Comparison of ENCODE assay signal across 26 cellular contexts in the genomic region with DNA sequence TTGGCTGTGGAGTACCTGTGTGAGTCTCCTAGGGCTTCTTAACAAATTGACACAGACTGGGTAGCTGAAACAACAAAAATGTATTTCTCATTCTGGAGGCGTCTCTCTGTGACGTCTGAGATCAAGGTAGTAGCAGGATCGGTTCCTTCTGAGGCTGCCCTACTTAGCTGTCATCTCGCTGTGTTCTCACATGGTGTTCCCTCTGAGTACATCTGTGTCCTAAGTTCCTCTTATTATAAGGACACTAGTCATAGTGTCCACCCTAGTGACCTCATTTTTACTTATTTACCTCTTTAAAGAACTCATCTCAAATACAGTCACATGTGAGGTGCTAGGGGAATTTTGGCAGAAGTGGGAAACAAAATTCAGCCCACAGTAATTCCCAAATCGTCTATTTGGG.
DNase-seq lines count a peak whose midpoint lies in the region; ATAC-seq, FAIRE-seq and TF ChIP-seq lines count a peak whose summit lies in the region.
"Had no signal": no experiment of that assay in that cellular context is flagged by ENCODE, and none has a peak within 500 bp of the region (broad histone marks: within the 10 kb centered on the region; RNA-seq: fewer than 3 reads in every experiment).

No MANE protein-coding gene starts in this region.

- TF ChIP-seq RAD21 in GM12878 (IDR thresholded peaks at IDR 0.05; ENCODE audit: insufficient read depth, low read depth, low read length): no peak

- H3K27ac ChIP-seq in GM12878 (ENCODE audit: control insufficient read depth, insufficient read depth): no peak overlapping the region
- H3K27ac ChIP-seq: 22Rv1; A549; BLaER1 treated with 17β-estradiol and CSF1 and Interleukin-3, amounts not matched to agents 10 nM and 100 nM; C4-2B had no signal

- no peak overlapping the region for H3K4me3 ChIP-seq in GM12878
- H3K4me3 ChIP-seq: A549; BLaER1 treated with 17β-estradiol and CSF1 and Interleukin-3, amounts not matched to agents 10 nM and 100 nM had no signal

- no peaks in the 10 kb centered on the region for H3K4me1 Mint-ChIP-seq in osteocyte (ENCODE audit: unreplicated experiment)
- H3K4me1 Mint-ChIP-seq in stimulated activated memory B cell treated with anti-CD40 and anti-IgM and Interleukin-4, amounts not matched to agents 10 μg/mL and 1 μg/mL and 100 μg/mL, for 72 hours: peaks cover 7% of the 10 kb centered on the region
- H3K4me1 Mint-ChIP-seq: B cell; CD4-positive, alpha-beta memory T cell; CD4-positive, CD25-positive, alpha-beta regulatory T cell; CD8-positive, alpha-beta memory T cell had no signal

- intact Hi-C loops in GM12878 (cut with micrococcal nuclease; ENCODE audit: unreplicated experiment): no loop called here

- TF ChIP-seq POLR2A in GM12878 (IDR thresholded peaks at IDR 0.05; ENCODE audit: low read depth, low read length): no peak

- TF ChIP-seq EP300 in GM12878 (IDR thresholded peaks at IDR 0.05; ENCODE audit: borderline replicate concordance in 1 of 2, control insufficient read depth in 1 of 2, low read depth in 2 of 2, low read length in 2 of 2): no peak; a peak in 1 of 4 replicates

- peaks cover 4% of the 10 kb centered on the region for H3K9me3 Mint-ChIP-seq in osteocyte (ENCODE audit: unreplicated experiment)
- H3K9me3 Mint-ChIP-seq in stimulated activated memory B cell treated with anti-CD40 and anti-IgM and Interleukin-4, amounts not matched to agents 10 μg/mL and 1 μg/mL and 100 μg/mL, for 72 hours: peaks cover 5% of the 10 kb centered on the region

- H3K79me2 ChIP-seq in GM12878 (ENCODE audit: control insufficient read depth, insufficient read depth, low read length): no peaks in the 10 kb centered on the region

- no peaks in the 10 kb centered on the region for H3K27me3 ChIP-seq in GM12878 (replicated peaks in 1 of 2; ENCODE audit: control insufficient read depth in 2 of 2, insufficient read depth in 2 of 2, low read length in 1 of 2)
- H3K27me3 ChIP-seq: BLaER1 treated with 17β-estradiol and CSF1 and Interleukin-3, amounts not matched to agents 10 nM and 100 nM had no signal

- no peaks in the 10 kb centered on the region for H3K4me1 ChIP-seq in GM12878 (ENCODE audit: control insufficient read depth, insufficient read depth, low read length)

- H3K27ac Mint-ChIP-seq in osteocyte (ENCODE audit: unreplicated experiment): no peak overlapping the region
- peak overlapping the region; percentile 15 for H3K27ac Mint-ChIP-seq in stimulated activated memory B cell treated with anti-CD40 and anti-IgM and Interleukin-4, amounts not matched to agents 10 μg/mL and 1 μg/mL and 100 μg/mL, for 72 hours
- H3K27ac Mint-ChIP-seq: B cell; CD4-positive, alpha-beta memory T cell; CD4-positive, CD25-positive, alpha-beta regulatory T cell; CD8-positive, alpha-beta memory T cell had no signal

- CTCF ChIA-PET in GM12878 (lab: Yijun Ruan, JAX): no interaction called here

- no peaks in the 10 kb centered on the region for H3K36me3 ChIP-seq in GM12878 (ENCODE audit: control insufficient read depth in 2 of 2, insufficient read depth in 2 of 2, low read length in 1 of 2)
- H3K36me3 ChIP-seq: BLaER1 treated with 17β-estradiol and CSF1 and Interleukin-3, amounts not matched to agents 10 nM and 100 nM had no signal

- DNase-seq in CD1c-positive myeloid dendritic cell (ENCODE audit: extremely low spot score): peak; percentile 5
- DNase-seq in GM12878 (ENCODE audit: low read depth, low spot score): no peak
- DNase-seq in osteocyte (ENCODE audit: extremely low spot score, unreplicated experiment): peak; percentile 7
- no peak for DNase-seq in DMS79 treated with DMSO at 0.1 percent for 48 hours (lab: John Stamatoyannopoulos, UW)
- no peak for DNase-seq in NCI-H1417 (lab: John Stamatoyannopoulos, UW)
- no peak for DNase-seq in NCI-H2196 treated with DMSO at 0.1 percent for 48 hours (lab: John Stamatoyannopoulos, UW; ENCODE audit: unreplicated experiment)
- DNase-seq: AML-193; CD4-positive, alpha-beta memory T cell; CD4-positive, CD25-positive, alpha-beta regulatory T cell; CD8-positive, alpha-beta memory T cell; COR-L47; DMS 273 treated with DMSO at 0.1 percent for 48 hours; DMS153; DMS53; DMS79; GF-D8 had no signal

- POLR2A ChIA-PET in GM12878 (lab: Charles Lee): interaction anchor here (0.5 kb wide), 1 partner anchor 149 kb away, joined by 3 read pairs; no protein-coding TSS in a partner anchor

- FAIRE-seq in GM12878 (lab: Jason Lieb, UNC): no peak
- FAIRE-seq: A549, G401.6, GM12891, GM19239 had no signal

- no peak overlapping the region for H3K9ac ChIP-seq in GM12878 (ENCODE audit: control insufficient read depth, insufficient read depth, low read length)
- H3K9ac ChIP-seq: BLaER1 treated with 17β-estradiol and CSF1 and Interleukin-3, amounts not matched to agents 10 nM and 100 nM had no signal

- BruUV-seq in GM12878 (replicated peaks; lab: Mats Ljungman, UMichigan): no TSS peak

- SMC1A ChIA-PET in GM12878 (lab: Charles Lee; ENCODE audit: uncharacterized antibody, unreplicated experiment): no interaction called here

- TF ChIP-seq CTCF in GM12878 (IDR thresholded peaks at IDR 0.05 in 2 of 3, conservative IDR thresholded peaks at IDR 0.05 in 1 of 3; ENCODE audit: control insufficient read depth in 2 of 3, extremely low read depth in 1 of 3, insufficient read depth in 1 of 3, low read depth in 3 of 3, low read length in 3 of 3): no peak
- TF ChIP-seq CTCF in osteocyte (IDR thresholded peaks at IDR 0.05): no peak

- H4K20me1 ChIP-seq in GM12878 (ENCODE audit: control insufficient read depth, insufficient read depth): no peaks in the 10 kb centered on the region
- H4K20me1 ChIP-seq: BLaER1 treated with 17β-estradiol and CSF1 and Interleukin-3, amounts not matched to agents 10 nM and 100 nM had no signal

- peak; percentile 67 for ATAC-seq in GM12878
- peak; percentile 70 for ATAC-seq in stimulated activated memory B cell treated with anti-CD40 and anti-IgM and Interleukin-4, amounts not matched to agents 10 μg/mL and 1 μg/mL and 100 μg/mL, for 72 hours
- ATAC-seq in HG03520 (IDR thresholded peaks at IDR 0.05; ENCODE audit: unreplicated experiment): no peak
- ATAC-seq: A549 had no signal

- WGBS in GM12878 (ENCODE audit: insufficient coverage, insufficient replicate concordance, low lambda C conversion rate, missing lambda C conversion rate): 17% methylated on average over 5 of the region's 5 CpGs

- no peak overlapping the region for H2AFZ ChIP-seq in GM12878 (ENCODE audit: control insufficient read depth, low read depth, low read length)

- H3K9me3 ChIP-seq in GM12878 (replicated peaks; ENCODE audit: control insufficient read depth, insufficient read depth, low read length): no peaks in the 10 kb centered on the region
- H3K9me3 ChIP-seq: A549 had no signal

- H3K4me2 ChIP-seq in GM12878 (ENCODE audit: control insufficient read depth, insufficient read depth): no peak overlapping the region
- H3K4me2 ChIP-seq: A549; BLaER1 treated with 17β-estradiol and CSF1 and Interleukin-3, amounts not matched to agents 10 nM and 100 nM had no signal

- no peaks in the 10 kb centered on the region for H3K27me3 Mint-ChIP-seq in osteocyte (ENCODE audit: unreplicated experiment)
- H3K27me3 Mint-ChIP-seq in stimulated activated memory B cell treated with anti-CD40 and anti-IgM and Interleukin-4, amounts not matched to agents 10 μg/mL and 1 μg/mL and 100 μg/mL, for 72 hours: peaks cover 15% of the 10 kb centered on the region

- in situ Hi-C loops in GM12878 (cut with MboI): no loop called here

- RAD21 ChIA-PET in GM12878 (lab: Charles Lee; ENCODE audit: unreplicated experiment): no interaction called here

- H3K36me3 Mint-ChIP-seq in osteocyte (ENCODE audit: unreplicated experiment): no peaks in the 10 kb centered on the region
- H3K36me3 Mint-ChIP-seq in stimulated activated memory B cell treated with anti-CD40 and anti-IgM and Interleukin-4, amounts not matched to agents 10 μg/mL and 1 μg/mL and 100 μg/mL, for 72 hours: no peaks in the 10 kb centered on the region
- H3K36me3 Mint-ChIP-seq: CD4-positive, alpha-beta memory T cell; CD4-positive, CD25-positive, alpha-beta regulatory T cell had no signal

- no peak overlapping the region for H3K4me3 Mint-ChIP-seq in osteocyte (ENCODE audit: unreplicated experiment)
- no peak overlapping the region for H3K4me3 Mint-ChIP-seq in stimulated activated memory B cell treated with anti-CD40 and anti-IgM and Interleukin-4, amounts not matched to agents 10 μg/mL and 1 μg/mL and 100 μg/mL, for 72 hours
- H3K4me3 Mint-ChIP-seq: B cell; CD4-positive, alpha-beta memory T cell; CD4-positive, CD25-positive, alpha-beta regulatory T cell; CD8-positive, alpha-beta memory T cell had no signal

TF ChIP-seq in GM12878, 131 proteins besides CTCF, POLR2A, EP300 and RAD21:
- TF ChIP-seq ZNF217 (IDR thresholded peaks at IDR 0.05) (no peak), POLR2AphosphoS2 (IDR thresholded peaks at IDR 0.05; ENCODE audit: low read depth, low read length) (no peak), SPI1 (IDR thresholded peaks at IDR 0.05; ENCODE audit: borderline replicate concordance, insufficient read depth, low read depth, low read length) (no peak), BHLHE40 (IDR thresholded peaks at IDR 0.05; ENCODE audit: borderline replicate concordance in 1 of 2, low read depth in 2 of 2, low read length in 1 of 2) (0 out of 4 replicates have a peak, but pooled peaks of 1 of the 2 experiments have one; percentile 5), MTA2 (IDR thresholded peaks at IDR 0.05; ENCODE audit: low read depth) (0 out of 2 replicates have a peak, but pooled peaks have one; percentile 35), IKZF1 (conservative IDR thresholded peaks at IDR 0.05) (peak; percentile 47), DPF2 (IDR thresholded peaks at IDR 0.05) (0 out of 2 replicates have a peak, but pooled peaks have one; percentile 23)

Comparison
In these comparisons a context has a peak if more than half of its experiments do, and no peak if none do; other contexts are left out.
1. DNase-seq: peak in CD1c-positive myeloid dendritic cell (single experiment) and osteocyte (single experiment); none in GM12878 (single experiment), DMS79 treated with DMSO at 0.1 percent for 48 hours (single experiment), NCI-H1417 (0 of 3) and NCI-H2196 treated with DMSO at 0.1 percent for 48 hours (single experiment).